Comparison of ENCODE assay signal across 10 cellular contexts in the genomic region with DNA sequence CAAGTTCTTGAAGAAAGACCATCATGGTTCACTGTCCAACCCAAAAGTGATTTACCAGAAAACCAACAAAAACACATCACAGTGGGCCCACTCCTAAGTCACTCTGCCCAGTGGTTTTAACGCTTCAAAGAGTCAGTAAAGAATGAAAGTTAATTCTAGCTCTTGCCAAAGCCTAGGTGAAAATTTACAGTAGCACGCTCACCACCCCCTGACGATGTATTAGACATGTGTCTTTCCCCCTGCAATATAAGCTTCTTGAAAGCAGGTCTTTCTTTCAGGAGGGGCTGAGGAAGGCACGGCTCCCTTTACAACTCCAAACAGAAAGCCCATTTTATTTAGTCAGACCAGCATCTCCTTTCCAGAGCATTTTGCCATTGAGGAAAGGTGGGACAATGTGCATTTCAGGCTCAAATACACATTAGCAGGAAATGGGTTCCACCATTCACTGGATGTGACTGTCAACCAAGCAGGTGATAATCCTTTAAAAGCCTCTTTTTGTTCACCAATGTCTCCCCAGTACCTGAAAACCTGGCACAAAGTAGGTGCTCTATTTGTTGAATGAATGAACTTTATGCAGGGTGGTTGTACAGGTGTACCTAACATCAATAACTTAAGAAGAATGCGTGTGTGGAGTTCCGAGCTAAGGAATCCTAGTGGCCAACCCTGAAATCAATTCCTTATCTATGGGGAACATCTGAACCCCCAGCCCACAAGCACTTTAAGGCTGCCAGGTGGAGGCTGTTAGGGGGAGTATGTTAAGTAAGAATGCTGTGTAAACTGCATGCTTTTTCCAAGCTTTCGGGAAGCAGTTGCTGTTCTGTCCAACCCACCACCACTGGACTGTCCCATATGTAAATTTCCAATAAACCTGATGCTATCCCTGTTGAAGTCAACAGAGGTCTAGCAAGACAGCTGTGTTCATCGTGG. TPM values are rescaled to one million over a fixed set of nuclear protein-coding genes. Genes with fewer than 3 reads are reported as not detected.
DNase-seq lines count a peak whose midpoint lies in the region; ATAC-seq and TF ChIP-seq lines count a peak whose summit lies in the region.
"Had no signal": no experiment of that assay in that cellular context is flagged by ENCODE, and none has a peak within 500 bp of the region (broad histone marks: within the 10 kb centered on the region; RNA-seq: fewer than 3 reads in every experiment).

No MANE protein-coding gene starts in this region.

- peak overlapping the region; percentile 53 for H3K9ac ChIP-seq in Karpas-422 (ENCODE audit: low read length)
- no peak overlapping the region for H3K9ac ChIP-seq in MM.1S (ENCODE audit: low read length)

- peak overlapping the region; percentile 96 for H3K27ac ChIP-seq in Karpas-422 (ENCODE audit: low read length)
- no peak overlapping the region for H3K27ac ChIP-seq in MM.1S (ENCODE audit: low read length)
- H3K27ac ChIP-seq: upper lobe of right lung had no signal

- H3K9me2 ChIP-seq in Karpas-422 (replicated peaks; ENCODE audit: insufficient read depth, low read length) (no peaks in the 10 kb centered on the region), MM.1S (replicated peaks; ENCODE audit: insufficient read depth, low read length) (no peaks in the 10 kb centered on the region)

- H4K20me1 ChIP-seq in Karpas-422 (ENCODE audit: insufficient read depth, low read depth, low read length), result peaks cover 14% of the 10 kb centered on the region
- peaks cover 2% of the 10 kb centered on the region; the same call in 1 of the 2 replicates for H4K20me1 ChIP-seq in MM.1S (ENCODE audit: insufficient read depth, low read length)

- peaks cover 63% of the 10 kb centered on the region for H3K36me3 Mint-ChIP-seq in activated CD4-positive, alpha-beta memory T cell treated with anti-CD3 and anti-CD28 coated beads for 36 hours
- peaks cover 84% of the 10 kb centered on the region for H3K36me3 Mint-ChIP-seq in activated CD4-positive, alpha-beta memory T cell treated with anti-CD3 and anti-CD28 coated beads, Interleukin-2, amount 10 ng/mL, durations not matched to agents 7 days and 5 days (ENCODE audit: low read depth)
- H3K36me3 Mint-ChIP-seq in stimulated activated memory B cell treated with anti-CD40 and anti-IgM and Interleukin-4, amounts not matched to agents 10 μg/mL and 1 μg/mL and 100 μg/mL, for 72 hours, result peaks cover 53% of the 10 kb centered on the region

- H3K4me2 ChIP-seq in Karpas-422 (ENCODE audit: low read depth, low read length, poor library complexity, severe bottlenecking) (peak overlapping the region; percentile 94), MM.1S (ENCODE audit: low read depth, low read length) (no peak overlapping the region)

- no peaks in the 10 kb centered on the region for H3K27me3 Mint-ChIP-seq in activated CD4-positive, alpha-beta memory T cell treated with anti-CD3 and anti-CD28 coated beads for 36 hours
- no peaks in the 10 kb centered on the region for H3K27me3 Mint-ChIP-seq in activated CD4-positive, alpha-beta memory T cell treated with anti-CD3 and anti-CD28 coated beads, Interleukin-2, amount 10 ng/mL, durations not matched to agents 7 days and 5 days
- H3K27me3 Mint-ChIP-seq in stimulated activated memory B cell treated with anti-CD40 and anti-IgM and Interleukin-4, amounts not matched to agents 10 μg/mL and 1 μg/mL and 100 μg/mL, for 72 hours, result no peaks in the 10 kb centered on the region

- H2AFZ ChIP-seq in Karpas-422 (ENCODE audit: low read length), result no peak overlapping the region
- no peak overlapping the region for H2AFZ ChIP-seq in MM.1S (ENCODE audit: low read length)

- ATAC-seq in stimulated activated memory B cell treated with anti-CD40 and anti-IgM and Interleukin-4, amounts not matched to agents 10 μg/mL and 1 μg/mL and 100 μg/mL, for 72 hours, result no peak
- no peak for ATAC-seq in GM19023 (IDR thresholded peaks at IDR 0.05; ENCODE audit: unreplicated experiment)
- ATAC-seq: upper lobe of right lung had no signal

- no peak overlapping the region for H3K4me3 Mint-ChIP-seq in activated CD4-positive, alpha-beta memory T cell treated with anti-CD3 and anti-CD28 coated beads for 36 hours
- H3K4me3 Mint-ChIP-seq in activated CD4-positive, alpha-beta memory T cell treated with anti-CD3 and anti-CD28 coated beads, Interleukin-2, amount 10 ng/mL, durations not matched to agents 7 days and 5 days, result no peak overlapping the region
- peak overlapping the region; percentile 62 for H3K4me3 Mint-ChIP-seq in stimulated activated memory B cell treated with anti-CD40 and anti-IgM and Interleukin-4, amounts not matched to agents 10 μg/mL and 1 μg/mL and 100 μg/mL, for 72 hours

- H3K9me3 Mint-ChIP-seq in activated CD4-positive, alpha-beta memory T cell treated with anti-CD3 and anti-CD28 coated beads for 36 hours, result no peaks in the 10 kb centered on the region
- no peaks in the 10 kb centered on the region for H3K9me3 Mint-ChIP-seq in activated CD4-positive, alpha-beta memory T cell treated with anti-CD3 and anti-CD28 coated beads, Interleukin-2, amount 10 ng/mL, durations not matched to agents 7 days and 5 days
- no peaks in the 10 kb centered on the region for H3K9me3 Mint-ChIP-seq in stimulated activated memory B cell treated with anti-CD40 and anti-IgM and Interleukin-4, amounts not matched to agents 10 μg/mL and 1 μg/mL and 100 μg/mL, for 72 hours

- H3K27ac Mint-ChIP-seq in activated CD4-positive, alpha-beta memory T cell treated with anti-CD3 and anti-CD28 coated beads for 36 hours, result peak overlapping the region; percentile 14
- H3K27ac Mint-ChIP-seq in activated CD4-positive, alpha-beta memory T cell treated with anti-CD3 and anti-CD28 coated beads, Interleukin-2, amount 10 ng/mL, durations not matched to agents 7 days and 5 days, result no peak overlapping the region
- peak overlapping the region; percentile 73 for H3K27ac Mint-ChIP-seq in stimulated activated memory B cell treated with anti-CD40 and anti-IgM and Interleukin-4, amounts not matched to agents 10 μg/mL and 1 μg/mL and 100 μg/mL, for 72 hours

- intact Hi-C loops in activated CD4-positive, alpha-beta memory T cell treated with anti-CD3 and anti-CD28 coated beads for 36 hours (cut with micrococcal nuclease), result no loop called here

- DNase-seq in activated CD4-positive, alpha-beta memory T cell treated with anti-CD3 and anti-CD28 coated beads for 36 hours, result no peak
- no peak for DNase-seq in activated CD4-positive, alpha-beta memory T cell treated with anti-CD3 and anti-CD28 coated beads, Interleukin-2, amount 10 ng/mL, durations not matched to agents 7 days and 5 days
- no peak for DNase-seq in Karpas-422
- DNase-seq in epithelial cell of proximal tubule (ENCODE audit: low read depth), result no peak
- no peak for DNase-seq in MM.1S
- no peak for DNase-seq in LoVo (ENCODE audit: low spot score)
- DNase-seq: NCI-H526 treated with DMSO at 0.1 percent for 48 hours, upper lobe of right lung had no signal

- CTCF ChIA-PET in activated CD4-positive, alpha-beta memory T cell treated with anti-CD3 and anti-CD28 coated beads for 36 hours (lab: Charles Lee), result interaction anchor here (0.6 to 1.9 kb wide), 3 partner anchors 13 to 151 kb away, joined by 3 to 4 read pairs (median 3); no protein-coding TSS in a partner anchor
- CTCF ChIA-PET in activated CD4-positive, alpha-beta memory T cell treated with anti-CD3 and anti-CD28 coated beads, Interleukin-2, amount 10 ng/mL, durations not matched to agents 7 days and 5 days (lab: Charles Lee), result no interaction called here

- POLR2A ChIA-PET in activated CD4-positive, alpha-beta memory T cell treated with anti-CD3 and anti-CD28 coated beads for 36 hours (lab: Charles Lee), result interaction anchor here (0.8 to 2.2 kb wide), 3 partner anchors 9 to 10 kb away, joined by 3 to 7 read pairs (median 3); no protein-coding TSS in a partner anchor
- POLR2A ChIA-PET in activated CD4-positive, alpha-beta memory T cell treated with anti-CD3 and anti-CD28 coated beads, Interleukin-2, amount 10 ng/mL, durations not matched to agents 7 days and 5 days (lab: Charles Lee), result interaction anchor here (0.7 to 3.1 kb wide), 5 partner anchors 9 to 187 kb away, joined by 4 to 19 read pairs (median 4); no protein-coding TSS in a partner anchor

- peaks cover 12% of the 10 kb centered on the region; the same call in 1 of the 2 replicates for H3K36me3 ChIP-seq in Karpas-422 (ENCODE audit: insufficient read depth, low read length)
- H3K36me3 ChIP-seq in MM.1S (replicated peaks; ENCODE audit: insufficient read depth, low read length), result no peaks in the 10 kb centered on the region; the same call in 1 of the 2 replicates

- TF ChIP-seq CTCF in epithelial cell of proximal tubule (conservative IDR thresholded peaks at IDR 0.05; ENCODE audit: low read depth, low read length), result peak; percentile 6
- TF ChIP-seq CTCF in MM.1S (IDR thresholded peaks at IDR 0.05; ENCODE audit: low read length), result no peak

- H3K4me1 Mint-ChIP-seq in activated CD4-positive, alpha-beta memory T cell treated with anti-CD3 and anti-CD28 coated beads for 36 hours (ENCODE audit: low read depth), result peaks cover 92% of the 10 kb centered on the region
- peaks cover 93% of the 10 kb centered on the region for H3K4me1 Mint-ChIP-seq in activated CD4-positive, alpha-beta memory T cell treated with anti-CD3 and anti-CD28 coated beads, Interleukin-2, amount 10 ng/mL, durations not matched to agents 7 days and 5 days
- H3K4me1 Mint-ChIP-seq in stimulated activated memory B cell treated with anti-CD40 and anti-IgM and Interleukin-4, amounts not matched to agents 10 μg/mL and 1 μg/mL and 100 μg/mL, for 72 hours, result peaks cover 95% of the 10 kb centered on the region

- H3K9me3 ChIP-seq in Karpas-422 (ENCODE audit: low read length), result no peaks in the 10 kb centered on the region
- no peaks in the 10 kb centered on the region for H3K9me3 ChIP-seq in MM.1S (replicated peaks; ENCODE audit: insufficient read depth, low read length)
- H3K9me3 ChIP-seq: upper lobe of right lung had no signal

- peaks cover 95% of the 10 kb centered on the region for H3K79me2 ChIP-seq in Karpas-422 (ENCODE audit: low read length)
- peaks cover 92% of the 10 kb centered on the region for H3K79me2 ChIP-seq in MM.1S (ENCODE audit: low read length)

- H3K4me1 ChIP-seq in Karpas-422 (ENCODE audit: low read length) (peaks cover 97% of the 10 kb centered on the region), MM.1S (ENCODE audit: low read length) (peaks cover 17% of the 10 kb centered on the region)

- H3K27me3 ChIP-seq in Karpas-422 (ENCODE audit: low read length) (no peaks in the 10 kb centered on the region), MM.1S (replicated peaks; ENCODE audit: insufficient read depth, low read length) (no peaks in the 10 kb centered on the region)
- H3K27me3 ChIP-seq: upper lobe of right lung had no signal

- peaks cover 9% of the 10 kb centered on the region for H3F3A ChIP-seq in MM.1S (ENCODE audit: insufficient read depth, low read length)

- H3K4me3 ChIP-seq in Karpas-422 (ENCODE audit: low read length) (peak overlapping the region; percentile 42), epithelial cell of proximal tubule (ENCODE audit: low read depth, low read length) (no peak overlapping the region), MM.1S (ENCODE audit: low read length) (no peak overlapping the region)
- H3K4me3 ChIP-seq: upper lobe of right lung had no signal

RNA-seq across cellular contexts. Expression of a gene that starts 11.4 kb away (rescaled TPM):
- total RNA-seq in activated CD4-positive, alpha-beta memory T cell treated with anti-CD3 and anti-CD28 coated beads for 36 hours, result 100 to 1,000 TPM; 255 to 256 TPM
- 100 to 1,000 TPM; 225 to 228 TPM for total RNA-seq in activated CD4-positive, alpha-beta memory T cell treated with anti-CD3 and anti-CD28 coated beads, Interleukin-2, amount 10 ng/mL, durations not matched to agents 7 days and 5 days
- 88.5 and 185 TPM in 2 replicates for total RNA-seq in Karpas-422 (2014; rRNA removed; shearing (Covaris generic); ENCODE audit: low replicate concordance)
- total RNA-seq in epithelial cell of proximal tubule, result 264 and 309 TPM in 2 replicates
